28 cellular contexts compared by ENCODE assay signal in the genomic region with DNA sequence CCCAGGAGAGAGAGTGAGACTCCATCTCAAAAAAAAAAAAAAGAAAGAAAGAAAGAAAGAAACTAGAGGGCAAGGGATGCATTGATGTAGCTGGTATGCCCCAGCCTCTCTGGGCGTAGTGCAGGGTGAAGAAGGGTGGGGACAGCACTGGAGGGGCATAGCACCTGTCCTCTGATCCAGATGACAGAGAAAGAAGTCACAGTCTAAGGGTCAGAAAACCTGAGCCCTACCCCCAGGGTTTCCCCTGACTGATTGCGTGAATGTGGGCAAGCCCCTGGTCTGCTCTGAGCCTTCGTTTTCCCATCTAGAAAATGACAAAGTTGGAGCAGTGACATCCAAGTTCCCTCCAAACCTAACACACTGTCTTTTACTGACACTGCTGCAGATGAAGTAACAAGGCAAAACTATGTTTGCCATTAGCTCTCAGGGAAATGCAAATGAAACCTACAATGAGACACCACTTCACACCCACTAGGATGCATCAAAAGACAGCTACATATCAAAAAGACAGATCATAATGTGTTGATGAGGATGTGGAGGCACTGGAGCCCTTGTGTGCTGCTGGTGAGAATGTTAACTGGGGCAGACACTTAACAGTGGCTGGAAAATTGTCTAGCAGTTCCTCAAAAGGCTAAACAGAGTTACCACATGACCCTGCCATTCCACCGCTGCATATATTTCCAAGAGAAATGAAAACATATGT. TPM values are rescaled to one million over a fixed set of nuclear protein-coding genes. Genes with fewer than 3 reads are reported as not detected.
A peak's percentile ranks its signal among the peaks of the same experiment; 100 is the strongest.
DNase-seq lines count a peak whose midpoint lies in the region; ATAC-seq and TF ChIP-seq lines count a peak whose summit lies in the region.
"Had no signal": no experiment of that assay in that cellular context is flagged by ENCODE, and none has a peak within 500 bp of the region (broad histone marks: within the 10 kb centered on the region; RNA-seq: fewer than 3 reads in every experiment).

No MANE protein-coding gene starts in this region.

- no peak overlapping the region for H2AFZ ChIP-seq in OCI-LY3 (ENCODE audit: low read depth, low read length)

- no peak for ATAC-seq in HG03439 (IDR thresholded peaks at IDR 0.05; ENCODE audit: unreplicated experiment)
- ATAC-seq: body of pancreas, esophagus mucosa, foreskin keratinocyte, heart left ventricle, left ventricle myocardium superior, Panc1 had no signal

- H3K79me2 ChIP-seq in OCI-LY3 (ENCODE audit: low read length) = no peaks in the 10 kb centered on the region

- no peak overlapping the region for H3K27ac ChIP-seq in OCI-LY3 (ENCODE audit: low read length)
- H3K27ac ChIP-seq: body of pancreas, foreskin keratinocyte, heart left ventricle, uterus had no signal

- DNase-seq in NCI-H345 (lab: John Stamatoyannopoulos, UW) (peak; percentile 15), NCI-H345 treated with DMSO at 0.1 percent for 48 hours (lab: John Stamatoyannopoulos, UW; ENCODE audit: unreplicated experiment) (no peak), AG10803 (ENCODE audit: low read depth) (peak; percentile 31), immature natural killer cell (peak in 1 of 3 donors; percentile 31), NCI-H2107 (lab: John Stamatoyannopoulos, UW) (no peak)
- no peak for DNase-seq in stimulated activated CD4-positive, alpha-beta T cell treated with anti-CD3 and anti-CD28 coated beads, Interleukin-2, amount 100 ng/mL, for 48 hours
- DNase-seq: 8988T; activated CD8-positive, alpha-beta memory T cell treated with anti-CD3 and anti-CD28 coated beads for 24 hours; activated gamma-delta T cell treated with Interleukin-2 at 50 U/mL for 16 hours; activated T-cell treated with anti-CD3 and anti-CD28 coated beads for 4 hours; body of pancreas; CD4-positive, CD25-positive, alpha-beta regulatory T cell; foreskin keratinocyte; heart left ventricle; left ventricle myocardium superior; NCI-H1092 treated with DMSO at 0.1 percent for 48 hours; NCI-H1694 treated with DMSO at 0.1 percent for 48 hours; NCI-H2171; NCI-H524 treated with DMSO at 0.1 percent for 48 hours; nucleus accumbens; Right ventricle myocardium superior; stimulated activated naive CD4-positive, alpha-beta T cell treated with Interleukin-2 at 50 U/mL for 16 hours; uterus had no signal

- no peaks in the 10 kb centered on the region for H4K20me1 ChIP-seq in OCI-LY3 (ENCODE audit: insufficient read depth, low read length)

- peaks cover 22% of the 10 kb centered on the region for H3K4me1 ChIP-seq in OCI-LY3 (ENCODE audit: low read length)
- H3K4me1 ChIP-seq: uterus had no signal

- no peaks in the 10 kb centered on the region for H3K9me3 ChIP-seq in OCI-LY3 (ENCODE audit: insufficient read depth, low read length)
- H3K9me3 ChIP-seq: body of pancreas, heart left ventricle, uterus had no signal

- H3K27me3 ChIP-seq in OCI-LY3 (ENCODE audit: low read depth, low read length) = peaks cover 42% of the 10 kb centered on the region
- H3K27me3 ChIP-seq: body of pancreas, foreskin keratinocyte, heart left ventricle, uterus had no signal

- peaks cover 0 to 4% (median 0%) of the 10 kb centered on the region in 3 donors for H3K36me3 Mint-ChIP-seq in immature natural killer cell

- H3K4me2 ChIP-seq in OCI-LY3 (ENCODE audit: low read length) = peak overlapping the region; percentile 34

- no peak overlapping the region for H3K4me3 ChIP-seq in AG10803 (ENCODE audit: low read length)
- H3K4me3 ChIP-seq in OCI-LY3 (ENCODE audit: low read length) = no peak overlapping the region
- H3K4me3 ChIP-seq: body of pancreas, heart left ventricle, uterus had no signal

- H3K4me3 Mint-ChIP-seq in immature natural killer cell = peak overlapping the region in 1 of 5 donors; percentile 25
- H3K4me3 Mint-ChIP-seq: CD4-positive, CD25-positive, alpha-beta regulatory T cell; dendritic cell treated with granulocyte-macrophage colony-stimulating factor and Interleukin-4, amounts not matched to agents 40 ng/mL and 50 ng/mL, for 4 days had no signal

- peak overlapping the region in 4 of 6 donors; percentile 20 to 88 (median 52) for H3K27ac Mint-ChIP-seq in immature natural killer cell
- H3K27ac Mint-ChIP-seq: CD4-positive, CD25-positive, alpha-beta regulatory T cell; dendritic cell treated with granulocyte-macrophage colony-stimulating factor and Interleukin-4, amounts not matched to agents 40 ng/mL and 50 ng/mL, for 4 days had no signal

- peaks cover 0 to 3% (median 2%) of the 10 kb centered on the region in 3 donors for H3K27me3 Mint-ChIP-seq in immature natural killer cell (ENCODE audit: low read depth in 3 of 3)
- H3K27me3 Mint-ChIP-seq: CD4-positive, CD25-positive, alpha-beta regulatory T cell had no signal

- H3K9me3 Mint-ChIP-seq in immature natural killer cell = no peaks in the 10 kb centered on the region
- H3K9me3 Mint-ChIP-seq: dendritic cell treated with granulocyte-macrophage colony-stimulating factor and Interleukin-4, amounts not matched to agents 40 ng/mL and 50 ng/mL, for 4 days had no signal

- no peak overlapping the region for H3K9ac ChIP-seq in OCI-LY3 (ENCODE audit: low read length)

- TF ChIP-seq CTCF in AG10803 (conservative IDR thresholded peaks at IDR 0.05; ENCODE audit: low read length) = no peak
- no peak for TF ChIP-seq CTCF in OCI-LY3 (IDR thresholded peaks at IDR 0.05; ENCODE audit: low read depth, low read length)

- H3K36me3 ChIP-seq in OCI-LY3 (replicated peaks; ENCODE audit: low read depth, low read length) = no peaks in the 10 kb centered on the region
- H3K36me3 ChIP-seq: heart left ventricle, uterus had no signal

- peaks cover 28 to 42% of the 10 kb centered on the region in 2 donors for H3K4me1 Mint-ChIP-seq in immature natural killer cell

RNA-seq across cellular contexts. Expression of gene YWHAQ, which starts 19.5 kb away (rescaled TPM):
- polyA plus RNA-seq in immature natural killer cell = 100 to 1,000 TPM; 406 to 761 (median 479) TPM

Comparison
In these comparisons a context has a peak if more than half of its experiments do, and no peak if none do; other contexts are left out.
1. DNase-seq: peak in NCI-H345 (single experiment) and AG10803 (single experiment); none in NCI-H345 treated with DMSO at 0.1 percent for 48 hours (single experiment), stimulated activated CD4-positive, alpha-beta T cell treated with anti-CD3 and anti-CD28 coated beads, Interleukin-2, amount 100 ng/mL, for 48 hours (0 of 2) and NCI-H2107 (single experiment).